Comparison of ENCODE assay signal across 1 cellular context in genomic region chr16:48441863-48442279, GRCh38.
TF ChIP-seq lines count a peak whose summit lies in the region.

No MANE protein-coding gene starts in this region.

TF ChIP-seq in HepG2, 621 proteins besides CTCF, POLR2A, EP300 and RAD21 (continued from another document):
- TF ChIP-seq ZNF407 (CRISPR knock-in tag; IDR thresholded peaks at IDR 0.05; ENCODE audit: not compliant biosample characterization) (no peak), SKI (IDR thresholded peaks at IDR 0.05; ENCODE audit: partially characterized antibody) (peak; percentile 60), ZFP90 (CRISPR knock-in tag; IDR thresholded peaks at IDR 0.05; ENCODE audit: borderline replicate concordance) (no peak), IRX3 (CRISPR knock-in tag; IDR thresholded peaks at IDR 0.05; ENCODE audit: borderline replicate concordance, low read depth) (no peak), BCL3 (CRISPR knock-in tag; IDR thresholded peaks at IDR 0.05) (no peak; the same call in 1 of the 2 replicates), ZNF850 (CRISPR knock-in tag; conservative IDR thresholded peaks at IDR 0.05) (no peak), ZNF558 (CRISPR knock-in tag; IDR thresholded peaks at IDR 0.05; ENCODE audit: borderline replicate concordance) (no peak), ZNF670 (CRISPR knock-in tag; IDR thresholded peaks at IDR 0.05; ENCODE audit: borderline replicate concordance) (no peak; the same call in 1 of the 2 replicates), ISL2 (CRISPR knock-in tag; IDR thresholded peaks at IDR 0.05) (peak; percentile 95), CCDC6 (CRISPR knock-in tag; IDR thresholded peaks at IDR 0.05) (no peak; the same call in 1 of the 2 replicates), PCBP2 (optimal IDR thresholded peaks at IDR 0.05; ENCODE audit: low read depth, low read length, poor library complexity, severe bottlenecking) (no peak), ZNF382 (CRISPR knock-in tag; IDR thresholded peaks at IDR 0.05; ENCODE audit: borderline replicate concordance) (no peak), PRPF4 (IDR thresholded peaks at IDR 0.05; ENCODE audit: low read depth, low read length, poor library complexity, severe bottlenecking) (no peak), ZNF607 (CRISPR knock-in tag; IDR thresholded peaks at IDR 0.05; ENCODE audit: borderline replicate concordance) (no peak), ZBTB38 (CRISPR knock-in tag; IDR thresholded peaks at IDR 0.05) (no peak), PRDM15 (CRISPR knock-in tag; IDR thresholded peaks at IDR 0.05) (no peak), ZUFSP (CRISPR knock-in tag; IDR thresholded peaks at IDR 0.05; ENCODE audit: borderline replicate concordance) (no peak), ZNF18 (CRISPR knock-in tag; IDR thresholded peaks at IDR 0.05; ENCODE audit: insufficient replicate concordance) (no peak), ZNF331 (CRISPR knock-in tag; IDR thresholded peaks at IDR 0.05) (peak; percentile 69; the same call in 1 of the 2 replicates), SMC3 (IDR thresholded peaks at IDR 0.05; ENCODE audit: low read length) (0 out of 2 replicates have a peak, but pooled peaks have one; percentile 3), ZNF513 (CRISPR knock-in tag; conservative IDR thresholded peaks at IDR 0.05) (no peak), SSRP1 (CRISPR knock-in tag; IDR thresholded peaks at IDR 0.05) (no peak)
